Comparison of ENCODE assay signal across 16 cellular contexts in the genomic region with DNA sequence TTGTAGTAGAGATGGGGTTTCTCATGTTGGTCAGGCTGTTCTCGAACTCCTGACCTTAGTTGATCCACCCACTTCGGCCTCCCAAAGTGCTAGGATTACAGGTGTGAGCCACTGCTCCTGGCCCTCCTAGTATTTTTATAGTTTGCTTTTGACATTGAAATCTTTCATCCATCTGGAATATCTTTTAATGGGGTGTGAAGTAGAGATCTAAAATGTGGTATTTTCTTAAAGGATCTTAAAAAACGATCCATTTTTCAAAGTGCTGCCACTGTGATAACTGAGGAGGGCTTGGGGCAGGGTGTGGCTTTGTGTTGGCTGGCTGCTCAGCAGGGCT.
"Had no signal": no experiment of that assay in that cellular context is flagged by ENCODE, and none has a peak within 500 bp of the region (broad histone marks: within the 10 kb centered on the region; RNA-seq: fewer than 3 reads in every experiment).

No MANE protein-coding gene starts in this region.

- H3K9me3 ChIP-seq: testis had no signal

- H3K4me3 Mint-ChIP-seq: immature natural killer cell; nephron progenitor cell; stimulated activated naive CD8-positive, alpha-beta T cell treated with anti-CD3 and anti-CD28 coated beads, Interleukin-15, Interleukin-2, amounts not matched to agents 100 ng/mL and 50 ng/mL, for 24 hours had no signal

- H3K27me3 ChIP-seq: testis had no signal

- H3K36me3 Mint-ChIP-seq: immature natural killer cell had no signal

- DNase-seq: activated CD4-positive, alpha-beta T cell treated with anti-CD3 and anti-CD28 coated beads, Interleukin-2, amount 50 U/mL, for 4 hours; activated CD4-positive, CD25-positive, alpha-beta regulatory T cell treated with anti-CD3 and anti-CD28 coated beads, Interleukin-2, amount 50 U/mL, for 72 hours; activated gamma-delta T cell treated with Interleukin-2 at 50 U/mL for 16 hours; activated T-cell treated with anti-CD3 and anti-CD28 coated beads, Interleukin-2, amount 50 U/mL, for 1 hour; aorta; effector CD8-positive, alpha-beta T cell; immature natural killer cell; left colon; mesenchymal stem cell; nephron progenitor cell; stimulated activated CD4-positive, alpha-beta T cell treated with anti-CD3 and anti-CD28 coated beads, Interleukin-15, amount 100 ng/mL, for 24 hours; stimulated activated CD4-positive, alpha-beta T cell treated with anti-CD3 and anti-CD28 coated beads, Interleukin-4, amount 100 ng/mL, for 24 hours; T-helper 9 cell; testis had no signal

- H3K9me3 Mint-ChIP-seq: immature natural killer cell; nephron progenitor cell; stimulated activated naive CD8-positive, alpha-beta T cell treated with anti-CD3 and anti-CD28 coated beads, Interleukin-15, Interleukin-2, amounts not matched to agents 100 ng/mL and 50 ng/mL, for 24 hours had no signal

- H3K4me3 ChIP-seq: testis had no signal

- H3K27ac Mint-ChIP-seq: immature natural killer cell; nephron progenitor cell; stimulated activated naive CD8-positive, alpha-beta T cell treated with anti-CD3 and anti-CD28 coated beads, Interleukin-15, Interleukin-2, amounts not matched to agents 100 ng/mL and 50 ng/mL, for 24 hours had no signal

- H3K27ac ChIP-seq: epithelial cell of prostate had no signal

- H3K27me3 Mint-ChIP-seq: stimulated activated naive CD8-positive, alpha-beta T cell treated with anti-CD3 and anti-CD28 coated beads, Interleukin-15, Interleukin-2, amounts not matched to agents 100 ng/mL and 50 ng/mL, for 24 hours had no signal
